15 cellular contexts compared by ENCODE assay signal in the genomic region with DNA sequence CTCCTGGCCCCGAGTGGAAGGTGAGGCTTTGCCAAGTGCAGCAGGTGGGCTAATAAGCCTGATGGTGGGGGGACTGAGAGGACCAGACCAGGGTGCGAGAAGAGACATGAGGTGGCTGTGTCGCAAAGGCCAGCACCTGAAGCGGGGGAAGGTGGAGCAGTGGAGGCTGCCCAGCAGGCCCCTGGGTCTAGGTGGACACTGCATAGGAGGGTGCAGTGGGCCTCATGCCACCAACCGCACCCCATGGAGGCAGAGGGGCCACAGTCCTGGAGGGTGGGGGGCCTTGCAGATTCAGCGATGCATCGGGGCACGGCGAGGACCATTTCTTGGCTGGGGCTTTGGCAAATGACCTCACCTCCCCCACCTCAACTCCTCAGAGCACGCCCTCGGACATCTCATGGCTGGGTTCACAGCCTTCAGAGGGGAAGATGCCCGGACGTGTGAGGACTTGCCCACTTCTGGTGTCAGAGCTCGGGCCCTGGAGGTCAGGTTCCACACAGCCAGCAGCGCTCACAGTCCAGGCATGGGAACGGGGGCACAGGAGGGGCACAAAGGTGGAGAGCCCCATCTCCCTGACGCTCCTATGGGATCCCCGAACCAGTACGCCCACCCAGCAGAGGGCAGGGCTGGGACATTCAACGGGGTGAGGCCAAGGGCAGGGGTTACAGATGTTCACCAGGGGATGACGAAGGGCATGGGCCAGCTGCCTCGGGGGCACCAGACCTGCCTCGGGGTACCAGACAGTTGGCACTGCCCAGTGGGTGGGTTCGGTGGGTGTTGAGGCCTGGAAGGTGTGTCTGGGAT. TPM values are rescaled to one million over a fixed set of nuclear protein-coding genes. Genes with fewer than 3 reads are reported as not detected.
A peak's percentile ranks its signal among the peaks of the same experiment; 100 is the strongest.
DNase-seq lines count a peak whose midpoint lies in the region; ATAC-seq and TF ChIP-seq lines count a peak whose summit lies in the region.
"Had no signal": no experiment of that assay in that cellular context is flagged by ENCODE, and none has a peak within 500 bp of the region (broad histone marks: within the 10 kb centered on the region; RNA-seq: fewer than 3 reads in every experiment).

No MANE protein-coding gene starts in this region.

- no peak for DNase-seq in activated CD4-positive, alpha-beta T cell treated with anti-CD3 and anti-CD28 coated beads, Interleukin-2, amount 10 ng/mL, durations not matched to agents 24 days and 14 days
- DNase-seq in activated CD4-positive, alpha-beta T cell treated with anti-CD3 and anti-CD28 coated beads for 48 hours = no peak
- DNase-seq in activated T-helper 2 cell treated with anti-CD3 and anti-CD28 coated beads, Interferon-gamma antibody, Interleukin-2, Interleukin-4, amounts not matched to agents 10 μg/mL and 5 μg/mL and 100 μg/mL, durations not matched to agents 14 hours and 24 hours and 36 hours (ENCODE audit: low spot score) = no peak
- no peak for DNase-seq in naive thymus-derived CD4-positive, alpha-beta T cell
- no peak for DNase-seq in COLO829 (ENCODE audit: low spot score)
- DNase-seq: activated CD4-positive, alpha-beta T cell treated with anti-CD3 and anti-CD28 coated beads for 4 hours; DMS 273 treated with DMSO at 0.1 percent for 48 hours; lower lobe of right lung; MV-4-11; testis had no signal

- peaks cover 20% of the 10 kb centered on the region for H3K36me3 Mint-ChIP-seq in activated CD4-positive, alpha-beta T cell treated with anti-CD3 and anti-CD28 coated beads, Interleukin-2, amount 10 ng/mL, durations not matched to agents 24 days and 14 days (ENCODE audit: low read depth)
- H3K36me3 Mint-ChIP-seq in activated T-helper 2 cell treated with anti-CD3 and anti-CD28 coated beads, Interferon-gamma antibody, Interleukin-2, Interleukin-4, amounts not matched to agents 10 μg/mL and 5 μg/mL and 100 μg/mL, durations not matched to agents 14 hours and 24 hours and 36 hours (ENCODE audit: low read depth) = peaks cover 22% of the 10 kb centered on the region
- peaks cover 0 to 15% (median 4%) of the 10 kb centered on the region in 5 donors for H3K36me3 Mint-ChIP-seq in naive thymus-derived CD4-positive, alpha-beta T cell

- intact Hi-C loops in activated CD4-positive, alpha-beta T cell treated with anti-CD3 and anti-CD28 coated beads, Interleukin-2, amount 10 ng/mL, durations not matched to agents 24 days and 14 days (cut with micrococcal nuclease) = no loop called here
- intact Hi-C loops in activated T-helper 2 cell treated with anti-CD3 and anti-CD28 coated beads, Interferon-gamma antibody, Interleukin-2, Interleukin-4, amounts not matched to agents 10 μg/mL and 5 μg/mL and 100 μg/mL, durations not matched to agents 14 hours and 24 hours and 36 hours (cut with micrococcal nuclease) = no loop called here
- intact Hi-C loops in naive thymus-derived CD4-positive, alpha-beta T cell (cut with micrococcal nuclease) = no loop called here

- peaks cover 20% of the 10 kb centered on the region for H3K4me1 ChIP-seq in KMS-11 (ENCODE audit: low read depth, poor library complexity, severe bottlenecking)
- peaks cover 13 to 17% of the 10 kb centered on the region in 2 donors for H3K4me1 ChIP-seq in naive thymus-derived CD4-positive, alpha-beta T cell (ENCODE audit: control insufficient read depth in 2 of 2, insufficient read depth in 2 of 2, low read length in 2 of 2)
- H3K4me1 ChIP-seq: lower lobe of right lung had no signal

- H3K9ac ChIP-seq in KMS-11 = no peak overlapping the region

- H3K27me3 ChIP-seq in KMS-11 (ENCODE audit: insufficient read depth, low read depth) = peaks cover 2% of the 10 kb centered on the region; the same call in 1 of the 2 replicates
- no peaks in the 10 kb centered on the region for H3K27me3 ChIP-seq in naive thymus-derived CD4-positive, alpha-beta T cell (ENCODE audit: control insufficient read depth in 2 of 2, insufficient read depth in 2 of 2, low read length in 2 of 2)
- H3K27me3 ChIP-seq: testis had no signal

- H3K36me3 ChIP-seq in KMS-11 (ENCODE audit: insufficient read depth) = peaks cover 4% of the 10 kb centered on the region; the same call in 1 of the 2 replicates
- H3K36me3 ChIP-seq in naive thymus-derived CD4-positive, alpha-beta T cell (ENCODE audit: control insufficient read depth in 2 of 3, insufficient read depth in 3 of 3, low read length in 3 of 3) = peaks cover 0 to 15% (median 9%) of the 10 kb centered on the region in 3 experiments

- ATAC-seq in naive thymus-derived CD4-positive, alpha-beta T cell = no peak
- ATAC-seq in HG02840 (IDR thresholded peaks at IDR 0.05; ENCODE audit: low FRiP score, unreplicated experiment) (no peak), HG02798 (IDR thresholded peaks at IDR 0.05; ENCODE audit: poor library complexity, unreplicated experiment) (no peak)
- ATAC-seq: HCT116 had no signal

- CTCF ChIA-PET in naive thymus-derived CD4-positive, alpha-beta T cell (lab: Charles Lee) = no interaction called here

- H3K27ac ChIP-seq in KMS-11 = no peak overlapping the region
- peak overlapping the region; percentile 62 for H3K27ac ChIP-seq in naive thymus-derived CD4-positive, alpha-beta T cell (ENCODE audit: low read depth, low read length)
- H3K27ac ChIP-seq: lower lobe of right lung, testis had no signal

- H3K4me3 ChIP-seq in KMS-11 (IDR thresholded peaks at IDR 0.05; ENCODE audit: insufficient read depth, low read depth, low read length) = no peak overlapping the region
- H3K4me3 ChIP-seq in naive thymus-derived CD4-positive, alpha-beta T cell (ENCODE audit: low read length) = no peak overlapping the region
- H3K4me3 ChIP-seq: A549, lower lobe of right lung, testis had no signal

- peak overlapping the region; percentile 56 for H3K4me2 ChIP-seq in KMS-11
- H3K4me2 ChIP-seq: A549 had no signal

- no peaks in the 10 kb centered on the region for H3K9me3 ChIP-seq in naive thymus-derived CD4-positive, alpha-beta T cell (ENCODE audit: control insufficient read depth in 2 of 3, low read length in 3 of 3)
- H3K9me3 ChIP-seq: A549, lower lobe of right lung, testis had no signal

- H2AFZ ChIP-seq in KMS-11 (ENCODE audit: low read depth) = no peak overlapping the region

- no peak overlapping the region for H3K4me3 Mint-ChIP-seq in activated CD4-positive, alpha-beta T cell treated with anti-CD3 and anti-CD28 coated beads, Interleukin-2, amount 10 ng/mL, durations not matched to agents 24 days and 14 days
- no peak overlapping the region for H3K4me3 Mint-ChIP-seq in activated T-helper 2 cell treated with anti-CD3 and anti-CD28 coated beads, Interferon-gamma antibody, Interleukin-2, Interleukin-4, amounts not matched to agents 10 μg/mL and 5 μg/mL and 100 μg/mL, durations not matched to agents 14 hours and 24 hours and 36 hours (ENCODE audit: low read depth)
- H3K4me3 Mint-ChIP-seq in naive thymus-derived CD4-positive, alpha-beta T cell = peak overlapping the region in 1 of 10 donors; percentile 61

- H3K27me3 Mint-ChIP-seq in activated CD4-positive, alpha-beta T cell treated with anti-CD3 and anti-CD28 coated beads, Interleukin-2, amount 10 ng/mL, durations not matched to agents 24 days and 14 days = no peaks in the 10 kb centered on the region
- H3K27me3 Mint-ChIP-seq in activated T-helper 2 cell treated with anti-CD3 and anti-CD28 coated beads, Interferon-gamma antibody, Interleukin-2, Interleukin-4, amounts not matched to agents 10 μg/mL and 5 μg/mL and 100 μg/mL, durations not matched to agents 14 hours and 24 hours and 36 hours (ENCODE audit: low read depth) = no peaks in the 10 kb centered on the region
- H3K27me3 Mint-ChIP-seq in naive thymus-derived CD4-positive, alpha-beta T cell = no peaks in the 10 kb centered on the region

- H3K9me3 Mint-ChIP-seq in activated CD4-positive, alpha-beta T cell treated with anti-CD3 and anti-CD28 coated beads, Interleukin-2, amount 10 ng/mL, durations not matched to agents 24 days and 14 days = no peaks in the 10 kb centered on the region
- no peaks in the 10 kb centered on the region for H3K9me3 Mint-ChIP-seq in activated T-helper 2 cell treated with anti-CD3 and anti-CD28 coated beads, Interferon-gamma antibody, Interleukin-2, Interleukin-4, amounts not matched to agents 10 μg/mL and 5 μg/mL and 100 μg/mL, durations not matched to agents 14 hours and 24 hours and 36 hours
- no peaks in the 10 kb centered on the region for H3K9me3 Mint-ChIP-seq in naive thymus-derived CD4-positive, alpha-beta T cell

- no peaks in the 10 kb centered on the region for H3K79me2 ChIP-seq in KMS-11 (ENCODE audit: insufficient read depth, low read depth)

- TF ChIP-seq CTCF in KMS-11 (conservative IDR thresholded peaks at IDR 0.05; ENCODE audit: low read depth, low read length) = no peak

- peak overlapping the region; percentile 74 for H3K27ac Mint-ChIP-seq in activated CD4-positive, alpha-beta T cell treated with anti-CD3 and anti-CD28 coated beads, Interleukin-2, amount 10 ng/mL, durations not matched to agents 24 days and 14 days
- H3K27ac Mint-ChIP-seq in activated T-helper 2 cell treated with anti-CD3 and anti-CD28 coated beads, Interferon-gamma antibody, Interleukin-2, Interleukin-4, amounts not matched to agents 10 μg/mL and 5 μg/mL and 100 μg/mL, durations not matched to agents 14 hours and 24 hours and 36 hours = peak overlapping the region; percentile 60
- peak overlapping the region; percentile 85 to 98 (median 94) for H3K27ac Mint-ChIP-seq in naive thymus-derived CD4-positive, alpha-beta T cell

- no peaks in the 10 kb centered on the region for H4K20me1 ChIP-seq in KMS-11 (ENCODE audit: insufficient read depth)

- POLR2A ChIA-PET in naive thymus-derived CD4-positive, alpha-beta T cell (lab: Charles Lee) = no interaction called here

- peaks cover 12% of the 10 kb centered on the region for H3K4me1 Mint-ChIP-seq in activated CD4-positive, alpha-beta T cell treated with anti-CD3 and anti-CD28 coated beads, Interleukin-2, amount 10 ng/mL, durations not matched to agents 24 days and 14 days
- H3K4me1 Mint-ChIP-seq in activated T-helper 2 cell treated with anti-CD3 and anti-CD28 coated beads, Interferon-gamma antibody, Interleukin-2, Interleukin-4, amounts not matched to agents 10 μg/mL and 5 μg/mL and 100 μg/mL, durations not matched to agents 14 hours and 24 hours and 36 hours (ENCODE audit: low read depth) = peaks cover 12% of the 10 kb centered on the region
- peaks cover 7 to 24% (median 14%) of the 10 kb centered on the region in 7 donors for H3K4me1 Mint-ChIP-seq in naive thymus-derived CD4-positive, alpha-beta T cell

RNA-seq across cellular contexts. Expression of gene UBE2G2, which starts 35.4 kb away (rescaled TPM):
- 143 and 148 TPM in 2 replicates for total RNA-seq in activated CD4-positive, alpha-beta T cell treated with anti-CD3 and anti-CD28 coated beads, Interleukin-2, amount 10 ng/mL, durations not matched to agents 24 days and 14 days
- total RNA-seq in activated T-helper 2 cell treated with anti-CD3 and anti-CD28 coated beads, Interferon-gamma antibody, Interleukin-2, Interleukin-4, amounts not matched to agents 10 μg/mL and 5 μg/mL and 100 μg/mL, durations not matched to agents 14 hours and 24 hours and 36 hours = 118 and 119 TPM in 2 replicates
- total RNA-seq in naive thymus-derived CD4-positive, alpha-beta T cell = 100 to 1,000 TPM; 108 to 150 (median 129) TPM
- polyA plus RNA-seq in naive thymus-derived CD4-positive, alpha-beta T cell = 10 to 100 TPM; 50.7 to 65.8 TPM

RNA-seq across cellular contexts. Expression of gene SUMO3, which starts 51.6 kb away (rescaled TPM):
- total RNA-seq in activated CD4-positive, alpha-beta T cell treated with anti-CD3 and anti-CD28 coated beads, Interleukin-2, amount 10 ng/mL, durations not matched to agents 24 days and 14 days = 90.3 and 90.6 TPM in 2 replicates
- total RNA-seq in activated T-helper 2 cell treated with anti-CD3 and anti-CD28 coated beads, Interferon-gamma antibody, Interleukin-2, Interleukin-4, amounts not matched to agents 10 μg/mL and 5 μg/mL and 100 μg/mL, durations not matched to agents 14 hours and 24 hours and 36 hours = 86.1 and 87.0 TPM in 2 replicates
- 10 to 100 TPM; 46.9 to 91.7 (median 70.2) TPM for total RNA-seq in naive thymus-derived CD4-positive, alpha-beta T cell
- polyA plus RNA-seq in naive thymus-derived CD4-positive, alpha-beta T cell = 10 to 100 TPM; 85.1 to 88.9 TPM

RNA-seq across cellular contexts. Expression of gene TSPEAR, which starts 54.8 kb away (rescaled TPM):
- not detected in 2 replicates for total RNA-seq in activated CD4-positive, alpha-beta T cell treated with anti-CD3 and anti-CD28 coated beads, Interleukin-2, amount 10 ng/mL, durations not matched to agents 24 days and 14 days
- not detected in 2 replicates for total RNA-seq in activated T-helper 2 cell treated with anti-CD3 and anti-CD28 coated beads, Interferon-gamma antibody, Interleukin-2, Interleukin-4, amounts not matched to agents 10 μg/mL and 5 μg/mL and 100 μg/mL, durations not matched to agents 14 hours and 24 hours and 36 hours
- total RNA-seq in naive thymus-derived CD4-positive, alpha-beta T cell = not detected
- polyA plus RNA-seq in naive thymus-derived CD4-positive, alpha-beta T cell = under 1 TPM in 1 of 2 donors, not detected in 1; 0.07 TPM
- polyA plus RNA-seq: A549 had no signal
